ENCODE assay signal across 8 cellular contexts in the genomic region with DNA sequence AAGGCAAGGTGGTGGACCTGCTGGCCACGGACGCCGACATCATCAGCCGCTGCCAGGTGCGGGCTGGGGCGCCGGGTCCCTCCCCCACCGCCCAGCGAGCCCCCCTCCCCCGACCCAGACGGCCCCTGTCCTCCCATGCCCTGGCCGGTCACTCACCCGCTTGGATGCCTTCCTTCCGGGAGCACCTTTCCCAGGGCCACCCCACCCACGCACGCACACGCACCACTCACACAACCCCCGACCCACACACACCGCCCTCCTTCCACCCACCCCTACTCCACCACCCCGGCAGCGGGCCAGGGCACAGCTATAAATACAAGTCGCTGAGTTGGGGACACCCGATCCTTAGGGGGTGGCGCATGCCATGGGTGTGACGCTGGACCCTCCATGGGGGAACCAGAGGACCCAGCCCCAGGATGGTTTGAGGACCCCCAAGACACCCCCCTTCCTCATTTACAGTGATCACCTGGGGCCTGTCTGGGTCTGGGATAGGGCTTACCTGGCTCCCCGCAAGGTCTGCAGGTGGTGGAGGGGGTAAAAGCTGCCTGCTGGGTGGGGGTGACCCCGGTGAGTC. TPM values are rescaled to one million over a fixed set of nuclear protein-coding genes. Genes with fewer than 3 reads are reported as not detected.
DNase-seq lines count a peak whose midpoint lies in the region; ATAC-seq and TF ChIP-seq lines count a peak whose summit lies in the region.

No MANE protein-coding gene starts in this region.

- no peaks in the 10 kb centered on the region for H3K4me1 ChIP-seq in RWPE2 (ENCODE audit: insufficient read depth, poor library complexity, severe bottlenecking)
- peaks cover 13% of the 10 kb centered on the region for H3K4me1 ChIP-seq in mononuclear cell (ENCODE audit: insufficient read depth, low read length)
- H3K4me1 ChIP-seq in uterus = peaks cover 0 to 23% of the 10 kb centered on the region in 2 donors

- H3K36me3 ChIP-seq in RWPE2 (ENCODE audit: low read depth) = peaks cover 6% of the 10 kb centered on the region
- H3K36me3 ChIP-seq in uterus = no peaks in the 10 kb centered on the region

- H3K9me3 ChIP-seq in RWPE2 (ENCODE audit: severe bottlenecking) (no peaks in the 10 kb centered on the region), mononuclear cell (ENCODE audit: low read depth, low read length) (no peaks in the 10 kb centered on the region), uterus (no peaks in the 10 kb centered on the region)

- peak; percentile 13 for ATAC-seq in RWPE2 (ENCODE audit: low read depth)
- no peak for ATAC-seq in GM18858 (IDR thresholded peaks at IDR 0.05; ENCODE audit: unreplicated experiment)

- TF ChIP-seq CTCF in GM13977 (IDR thresholded peaks at IDR 0.05; ENCODE audit: extremely low read depth, insufficient read depth, missing control alignments) (no peak), RWPE2 (IDR thresholded peaks at IDR 0.05; ENCODE audit: poor library complexity, severe bottlenecking) (no peak), coronary artery (IDR thresholded peaks at IDR 0.05) (no peak), uterus (IDR thresholded peaks at IDR 0.05) (no peak)

- H3K4me3 ChIP-seq in RWPE2 (ENCODE audit: severe bottlenecking) (peak overlapping the region; percentile 76), coronary artery (peak overlapping the region; percentile 75), mononuclear cell (ENCODE audit: low read length) (peak overlapping the region; percentile 37), uterus (peak overlapping the region; percentile 33 to 50)

- in situ Hi-C loops in GM13977 (cut with MboI; ENCODE audit: low pct_unique_long_range_greater_than_20kb, low sequenced_read_pairs, unreplicated experiment) = no loop called here

- H3K27ac ChIP-seq in RWPE2 (ENCODE audit: poor library complexity, severe bottlenecking) (peak overlapping the region; percentile 47), coronary artery (peak overlapping the region; percentile 73 to 89), uterus (peak overlapping the region in 1 of 2 donors; percentile 9)

- DNase-seq in GM13977 (ENCODE audit: low spot score) (peak; percentile 47), RWPE2 (ENCODE audit: low spot score) (no peak), coronary artery (ENCODE audit: low spot score) (no peak), uterus (peak; percentile 49 to 53), epidermal melanocyte (ENCODE audit: insufficient read length, low spot score) (no peak)
- DNase-seq in NK-92 treated with Interleukin-12 subunit alpha and Interleukin-12 subunit beta, amount 100 ng/mL, for 24 hours (lab: John Stamatoyannopoulos, UW) = no peak

- no peak for TF ChIP-seq POLR2A in uterus (IDR thresholded peaks at IDR 0.05)

- H3K27me3 ChIP-seq in RWPE2 (ENCODE audit: insufficient read depth, poor library complexity, severe bottlenecking) (no peaks in the 10 kb centered on the region), mononuclear cell (ENCODE audit: insufficient read depth, low read length) (no peaks in the 10 kb centered on the region), uterus (no peaks in the 10 kb centered on the region)

- intact Hi-C loops in uterus (cut with DNase I; ENCODE audit: low total_unique reads) = no loop called here

RNA-seq across cellular contexts. Expression of a gene that starts 0.5 kb away (rescaled TPM):
- total RNA-seq in mononuclear cell = 1.9 TPM
- total RNA-seq in uterus = 10 to 100 TPM in 1 of 4 donors, 1 to 10 TPM in 1, not detected in 2; 7.0 to 11.7 TPM

RNA-seq across cellular contexts. Expression of a gene that starts 28.5 kb away (rescaled TPM):
- 66.9 TPM for total RNA-seq in mononuclear cell
- 100 to 1,000 TPM in 3 of 4 donors, 10 to 100 TPM in 1; 79.4 to 366 (median 239) TPM for total RNA-seq in uterus

RNA-seq across cellular contexts. Expression of a gene that starts 35.1 kb away (rescaled TPM):
- 21.6 TPM for total RNA-seq in mononuclear cell
- total RNA-seq in uterus = 10 to 100 TPM; 13.5 to 79.4 (median 44.6) TPM

Comparison
In these comparisons a context has a peak if more than half of its experiments do, and no peak if none do; other contexts are left out.
1. DNase-seq: peak in GM13977 (single experiment) and uterus (2 of 2); none in RWPE2 (single experiment), coronary artery (single experiment), epidermal melanocyte (single experiment) and NK-92 treated with Interleukin-12 subunit alpha and Interleukin-12 subunit beta, amount 100 ng/mL, for 24 hours (single experiment).
2. Peak in every context shown above with its lines, with median percentiles within 50 percentile points of each other: H3K4me3 ChIP-seq.